In the genomic region with DNA sequence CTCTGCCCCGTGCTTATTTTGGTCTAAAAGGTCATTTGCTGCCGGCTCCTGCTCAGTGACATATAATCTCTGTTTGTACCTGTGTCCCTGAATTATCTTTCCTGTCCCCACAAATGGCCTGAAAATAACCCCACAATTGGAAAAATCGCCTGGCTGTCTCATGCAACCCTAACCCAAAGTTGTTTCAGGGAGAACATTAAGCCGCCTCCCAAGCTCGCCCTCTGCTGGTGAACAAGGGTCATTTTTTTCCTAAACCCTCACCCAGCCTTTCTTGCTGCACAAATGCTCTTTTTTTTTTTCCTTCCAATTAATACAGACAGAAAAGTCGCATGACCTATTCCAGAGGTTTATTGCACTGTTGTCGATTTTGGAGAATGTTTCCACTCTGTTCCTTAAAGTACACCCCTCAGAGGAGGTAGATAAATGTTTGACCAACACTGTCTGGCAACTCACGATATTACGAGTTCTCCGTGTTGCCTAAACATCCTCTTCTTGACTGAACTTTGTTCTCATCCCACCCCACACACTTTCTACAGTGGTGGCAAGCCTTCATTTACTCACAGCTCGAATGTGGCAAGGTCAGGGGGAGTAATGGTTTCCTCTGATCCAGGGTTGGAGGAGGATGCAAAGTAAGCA, we compare ENCODE assay signal across 8 cellular contexts.
DNase-seq lines count a peak whose midpoint lies in the region; ATAC-seq and TF ChIP-seq lines count a peak whose summit lies in the region.

No MANE protein-coding gene starts in this region.

- H3K27me3 ChIP-seq in WERI-Rb-1 (ENCODE audit: insufficient read depth, low read depth, severe bottlenecking), result no peaks in the 10 kb centered on the region

- H3K9me3 ChIP-seq in WERI-Rb-1 (ENCODE audit: severe bottlenecking), result no peaks in the 10 kb centered on the region

- no peak overlapping the region for H3K27ac ChIP-seq in WERI-Rb-1

- in situ Hi-C loops in T47D (cut with HindIII; ENCODE audit: low pct_unique_long_range_greater_than_20kb, low sequenced_read_pairs), result no loop called here

- TF ChIP-seq CTCF in AG09309 (IDR thresholded peaks at IDR 0.05; ENCODE audit: control insufficient read depth, insufficient read depth, low read depth, low read length, missing control alignments), result peak; percentile 86
- TF ChIP-seq CTCF in WERI-Rb-1 (IDR thresholded peaks at IDR 0.05; ENCODE audit: low read depth, low read length), result peak; percentile 74

- H3K4me3 ChIP-seq in AG09309 (ENCODE audit: control insufficient read depth, low read depth, low read length) (no peak overlapping the region), WERI-Rb-1 (ENCODE audit: low read depth, low read length) (no peak overlapping the region)

- no peaks in the 10 kb centered on the region for H3K36me3 ChIP-seq in WERI-Rb-1

- DNase-seq in AG09309 (ENCODE audit: low read depth) (no peak), NCI-H146 (lab: John Stamatoyannopoulos, UW) (peak; percentile 53), WERI-Rb-1 (peak; percentile 52), T47D (ENCODE audit: low read depth in 1 of 2, low spot score in 1 of 2) (peak; percentile 39 to 54), iris pigment epithelial cell (ENCODE audit: low read depth) (peak; percentile 78)
- peak; percentile 12 to 41 for DNase-seq in stimulated activated CD4-positive, alpha-beta T cell treated with anti-CD3 and anti-CD28 coated beads, Interleukin-15, amount 100 ng/mL, for 48 hours (ENCODE audit: low read depth in 2 of 2)

- ATAC-seq in GM19351 (IDR thresholded peaks at IDR 0.05; ENCODE audit: unreplicated experiment) (peak; percentile 74), HG03039 (IDR thresholded peaks at IDR 0.05; ENCODE audit: unreplicated experiment) (no peak)
